ENCODE assay signal across 9 cellular contexts in the genomic region with DNA sequence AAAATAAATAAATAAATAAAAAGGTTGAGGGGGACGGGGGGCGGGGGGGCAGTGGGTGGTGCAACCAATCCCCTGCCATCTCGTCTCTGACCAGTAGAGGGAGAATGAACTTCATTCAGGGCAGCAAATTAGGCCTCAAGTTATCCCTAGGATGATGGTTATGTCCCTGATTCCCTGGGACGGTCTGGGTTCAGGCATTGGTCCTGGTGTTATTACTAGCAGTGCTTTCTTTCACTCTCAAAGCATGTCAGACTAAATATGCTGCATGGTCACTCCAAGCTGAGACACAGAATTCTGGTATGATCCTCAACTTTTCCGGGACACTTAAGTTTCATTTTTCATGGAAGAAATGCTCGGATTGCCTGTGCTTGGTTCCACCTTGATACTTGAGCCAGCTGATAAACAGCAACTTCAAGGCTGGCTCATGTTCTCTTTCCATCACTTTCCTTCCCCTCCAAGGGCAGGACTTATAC. TPM values are rescaled to one million over a fixed set of nuclear protein-coding genes. Genes with fewer than 3 reads are reported as not detected.
DNase-seq lines count a peak whose midpoint lies in the region; ATAC-seq and TF ChIP-seq lines count a peak whose summit lies in the region.
"Had no signal": no experiment of that assay in that cellular context is flagged by ENCODE, and none has a peak within 500 bp of the region (broad histone marks: within the 10 kb centered on the region; RNA-seq: fewer than 3 reads in every experiment).

No MANE protein-coding gene starts in this region.

- intact Hi-C loops in MCF 10A (cut with micrococcal nuclease) (no loop called here), breast epithelium (cut with DNase I; ENCODE audit: low total_unique reads) (no loop called here), sigmoid colon (cut with DNase I) (loop anchor here (5.0 kb wide), 1 partner anchor 61 kb away; a partner anchor contains a TSS)

- no peaks in the 10 kb centered on the region for H3K27me3 Mint-ChIP-seq in MCF 10A (ENCODE audit: insufficient read depth, unreplicated experiment)
- H3K27me3 Mint-ChIP-seq: stimulated activated naive CD8-positive, alpha-beta T cell treated with anti-CD3 and anti-CD28 coated beads, Interleukin-15, Interleukin-2, amounts not matched to agents 100 ng/mL and 50 ng/mL, for 24 hours had no signal

- no TSS peak for BruUV-seq in MCF 10A (replicated peaks; lab: Mats Ljungman, UMichigan)

- H3K27ac Mint-ChIP-seq in MCF 10A (ENCODE audit: low read depth, unreplicated experiment), result peak overlapping the region; percentile 30
- H3K27ac Mint-ChIP-seq: stimulated activated naive CD8-positive, alpha-beta T cell treated with anti-CD3 and anti-CD28 coated beads, Interleukin-15, Interleukin-2, amounts not matched to agents 100 ng/mL and 50 ng/mL, for 24 hours had no signal

- H3K4me3 ChIP-seq in breast epithelium (no peak overlapping the region), sigmoid colon (no peak overlapping the region)

- TF ChIP-seq POLR2A in breast epithelium (IDR thresholded peaks at IDR 0.05) (no peak), sigmoid colon (IDR thresholded peaks at IDR 0.05) (no peak)

- no peaks in the 10 kb centered on the region for H3K9me3 Mint-ChIP-seq in MCF 10A (ENCODE audit: unreplicated experiment)
- H3K9me3 Mint-ChIP-seq: stimulated activated naive CD8-positive, alpha-beta T cell treated with anti-CD3 and anti-CD28 coated beads, Interleukin-15, Interleukin-2, amounts not matched to agents 100 ng/mL and 50 ng/mL, for 24 hours had no signal

- CTCF ChIA-PET in MCF 10A (lab: Yijun Ruan, JAX), result interaction anchor here (0.7 to 3.4 kb wide), 22 partner anchors 8 to 1003 kb away, joined by 3 to 16 read pairs (median 4); no protein-coding TSS in a partner anchor

- peaks cover 39% of the 10 kb centered on the region for H3K4me1 Mint-ChIP-seq in MCF 10A (ENCODE audit: insufficient read depth, unreplicated experiment)

- peak; percentile 57 for DNase-seq in MCF 10A (ENCODE audit: unreplicated experiment)
- DNase-seq in breast epithelium (ENCODE audit: low spot score in 2 of 2), result no peak
- peak; percentile 21 for DNase-seq in NCI-H226
- peak; percentile 12 for DNase-seq in activated naive CD8-positive, alpha-beta T cell treated with anti-CD3 and anti-CD28 coated beads, Interleukin-2, amount 50 U/mL, for 16 hours (ENCODE audit: low read depth, low spot score)
- DNase-seq in hepatic stellate cell (ENCODE audit: low spot score), result peak; percentile 55
- peak; percentile 28 to 30 for DNase-seq in stimulated activated CD4-positive, alpha-beta T cell treated with anti-CD3 and anti-CD28 coated beads, Interleukin-2, amount 100 ng/mL, for 48 hours
- no peak for DNase-seq in sigmoid colon

- no peak overlapping the region for H3K4me3 Mint-ChIP-seq in MCF 10A (ENCODE audit: unreplicated experiment)
- H3K4me3 Mint-ChIP-seq: stimulated activated naive CD8-positive, alpha-beta T cell treated with anti-CD3 and anti-CD28 coated beads, Interleukin-15, Interleukin-2, amounts not matched to agents 100 ng/mL and 50 ng/mL, for 24 hours had no signal

- peak; percentile 72 for TF ChIP-seq CTCF in MCF 10A (IDR thresholded peaks at IDR 0.05; ENCODE audit: unreplicated experiment)
- peak in 1 of 3 donors; percentile 16 for TF ChIP-seq CTCF in breast epithelium (IDR thresholded peaks at IDR 0.05)
- peak in 1 of 4 experiments; percentile 64 for TF ChIP-seq CTCF in sigmoid colon (IDR thresholded peaks at IDR 0.05)

- H3K27me3 ChIP-seq in breast epithelium, result no peaks in the 10 kb centered on the region
- no peaks in the 10 kb centered on the region for H3K27me3 ChIP-seq in sigmoid colon

- no peaks in the 10 kb centered on the region for H3K9me3 ChIP-seq in breast epithelium
- no peaks in the 10 kb centered on the region for H3K9me3 ChIP-seq in sigmoid colon

- H3K4me1 ChIP-seq in breast epithelium, result peaks cover 0 to 13% of the 10 kb centered on the region in 2 donors
- H3K4me1 ChIP-seq in sigmoid colon, result peaks cover 0 to 22% (median 15%) of the 10 kb centered on the region in 4 donors

- 43 to 45% methylated on average over 6 of the region's 6 CpGs for WGBS in sigmoid colon, 2 donors

- no peaks in the 10 kb centered on the region for H3K36me3 ChIP-seq in breast epithelium
- H3K36me3 ChIP-seq in sigmoid colon, result no peaks in the 10 kb centered on the region

- TF ChIP-seq EP300 in sigmoid colon (IDR thresholded peaks at IDR 0.05), result no peak

- H3K36me3 Mint-ChIP-seq in MCF 10A (ENCODE audit: insufficient read depth, unreplicated experiment), result no peaks in the 10 kb centered on the region

- POLR2A ChIA-PET in MCF 10A (lab: Yijun Ruan, JAX), result interaction anchor here (1.6 kb wide), 1 partner anchor 44 kb away, joined by 3 read pairs; no protein-coding TSS in a partner anchor

- no peak for ATAC-seq in GM21576 (IDR thresholded peaks at IDR 0.05; ENCODE audit: unreplicated experiment)

- no peak overlapping the region for H3K27ac ChIP-seq in breast epithelium
- H3K27ac ChIP-seq in sigmoid colon, result no peak overlapping the region

RNA-seq across cellular contexts. Expression of a gene that starts 59.4 kb away (rescaled TPM):
- 114 and 123 TPM in 2 replicates for total RNA-seq in MCF 10A (2022)
- total RNA-seq in breast epithelium, result 10 to 100 TPM; 60.8 to 63.8 (median 61.9) TPM
- 10 to 100 TPM; 25.7 to 38.5 (median 27.1) TPM for total RNA-seq in sigmoid colon
- polyA plus RNA-seq in sigmoid colon, result 100 to 1,000 TPM in 2 of 3 donors, 10 to 100 TPM in 1; 78.5 to 131 (median 111) TPM

Comparison
In these comparisons a context has a peak if more than half of its experiments do, and no peak if none do; other contexts are left out.
1. DNase-seq: peak in MCF 10A (single experiment), NCI-H226 (single experiment), activated naive CD8-positive, alpha-beta T cell treated with anti-CD3 and anti-CD28 coated beads, Interleukin-2, amount 50 U/mL, for 16 hours (single experiment), hepatic stellate cell (single experiment) and stimulated activated CD4-positive, alpha-beta T cell treated with anti-CD3 and anti-CD28 coated beads, Interleukin-2, amount 100 ng/mL, for 48 hours (2 of 2); none in breast epithelium (0 of 2) and sigmoid colon (single experiment).